21 cellular contexts compared by ENCODE assay signal in genomic region chr9:134650431-134651190, GRCh38. TPM values are rescaled to one million over a fixed set of nuclear protein-coding genes. Genes with fewer than 3 reads are reported as not detected.
"Had no signal": no experiment of that assay in that cellular context is flagged by ENCODE, and none has a peak within 500 bp of the region (broad histone marks: within the 10 kb centered on the region; RNA-seq: fewer than 3 reads in every experiment).

No MANE protein-coding gene starts in this region.

- H3K4me1 Mint-ChIP-seq: naive B cell; neural crest cell; stimulated activated naive B cell treated with anti-CD40 and anti-IgM and Interleukin-4, amounts not matched to agents 10 μg/mL and 1 μg/mL and 100 μg/mL, for 72 hours had no signal

- H3K27me3 Mint-ChIP-seq: activated T-cell treated with anti-CD3 and anti-CD28 coated beads, Interleukin-2, amount 50 U/mL, for 24 hours had no signal

- H3K4me3 Mint-ChIP-seq: activated CD8-positive, alpha-beta T cell treated with anti-CD3 and anti-CD28 coated beads, Interleukin-2, amount 10 ng/mL, durations not matched to agents 7 days and 5 days; activated naive CD4-positive, alpha-beta T cell treated with anti-CD3 and anti-CD28 coated beads for 36 hours; activated T-cell treated with anti-CD3 and anti-CD28 coated beads, Interleukin-2, amount 50 U/mL, for 24 hours; naive B cell; neural crest cell; stimulated activated naive B cell treated with anti-CD40 and anti-IgM and Interleukin-4, amounts not matched to agents 10 μg/mL and 1 μg/mL and 100 μg/mL, for 72 hours; T-cell had no signal

- H3K27ac Mint-ChIP-seq: activated CD8-positive, alpha-beta T cell treated with anti-CD3 and anti-CD28 coated beads, Interleukin-2, amount 10 ng/mL, durations not matched to agents 7 days and 5 days; activated naive CD4-positive, alpha-beta T cell treated with anti-CD3 and anti-CD28 coated beads for 36 hours; activated T-cell treated with anti-CD3 and anti-CD28 coated beads, Interleukin-2, amount 50 U/mL, for 24 hours; activated T-helper 2 cell treated with anti-CD3 and anti-CD28 coated beads, Interferon-gamma antibody, Interleukin-2, Interleukin-4, amounts not matched to agents 10 μg/mL and 5 μg/mL and 100 μg/mL, durations not matched to agents 14 hours and 24 hours and 36 hours; naive B cell; stimulated activated naive B cell treated with anti-CD40 and anti-IgM and Interleukin-4, amounts not matched to agents 10 μg/mL and 1 μg/mL and 100 μg/mL, for 72 hours; T-cell had no signal

- H3K4me3 ChIP-seq: colonic mucosa, ovary, tibial artery had no signal

- H3K4me1 ChIP-seq: colonic mucosa, foreskin keratinocyte had no signal

- H3K36me3 Mint-ChIP-seq: naive B cell; stimulated activated naive B cell treated with anti-CD40 and anti-IgM and Interleukin-4, amounts not matched to agents 10 μg/mL and 1 μg/mL and 100 μg/mL, for 72 hours; T-cell had no signal

- H3K9me3 Mint-ChIP-seq: activated naive CD4-positive, alpha-beta T cell treated with anti-CD3 and anti-CD28 coated beads for 36 hours; activated T-cell treated with anti-CD3 and anti-CD28 coated beads, Interleukin-2, amount 50 U/mL, for 24 hours; activated T-helper 2 cell treated with anti-CD3 and anti-CD28 coated beads, Interferon-gamma antibody, Interleukin-2, Interleukin-4, amounts not matched to agents 10 μg/mL and 5 μg/mL and 100 μg/mL, durations not matched to agents 14 hours and 24 hours and 36 hours; naive B cell; neural crest cell; stimulated activated naive B cell treated with anti-CD40 and anti-IgM and Interleukin-4, amounts not matched to agents 10 μg/mL and 1 μg/mL and 100 μg/mL, for 72 hours; T-cell had no signal

- H3K36me3 ChIP-seq: colonic mucosa, ovary, tibial artery had no signal

- DNase-seq: activated CD4-positive, alpha-beta T cell treated with anti-CD3 and anti-CD28 coated beads for 48 hours; activated CD4-positive, CD25-positive, alpha-beta regulatory T cell; activated CD8-positive, alpha-beta T cell treated with anti-CD3 and anti-CD28 coated beads, Interleukin-2, amount 10 ng/mL, durations not matched to agents 7 days and 5 days; activated naive CD4-positive, alpha-beta T cell treated with anti-CD3 and anti-CD28 coated beads for 36 hours; activated T-cell treated with anti-CD3 and anti-CD28 coated beads, Interleukin-2, amount 50 U/mL, for 24 hours; brain microvascular endothelial cell; central memory CD4-positive, alpha-beta T cell; colonic mucosa; foreskin keratinocyte; hypothalamus; islet precursor cell; naive B cell; stimulated activated naive B cell treated with anti-CD40 and anti-IgM and Interleukin-4, amounts not matched to agents 10 μg/mL and 1 μg/mL and 100 μg/mL, for 72 hours; T-cell; T-helper 9 cell had no signal

- H3K27me3 ChIP-seq: brain microvascular endothelial cell, colonic mucosa, foreskin keratinocyte, ovary, tibial artery had no signal

- ATAC-seq: activated CD8-positive, alpha-beta T cell treated with anti-CD3 and anti-CD28 coated beads, Interleukin-2, amount 10 ng/mL, durations not matched to agents 7 days and 5 days; foreskin keratinocyte; left lobe of liver; sciatic nerve; stimulated activated naive B cell treated with anti-CD40 and anti-IgM and Interleukin-4, amounts not matched to agents 10 μg/mL and 1 μg/mL and 100 μg/mL, for 72 hours; T-cell had no signal

- H3K27ac ChIP-seq: brain microvascular endothelial cell, colonic mucosa, foreskin keratinocyte, ovary had no signal

- H3K9me3 ChIP-seq: colonic mucosa, ovary, tibial artery had no signal

RNA-seq across cellular contexts. Expression of gene COL5A1, which starts 9.0 kb away (rescaled TPM):
- total RNA-seq: activated T-helper 2 cell treated with anti-CD3 and anti-CD28 coated beads, Interferon-gamma antibody, Interleukin-2, Interleukin-4, amounts not matched to agents 10 μg/mL and 5 μg/mL and 100 μg/mL, durations not matched to agents 14 hours and 24 hours and 36 hours had no signal
